Comparison of ENCODE assay signal across 8 cellular contexts in the genomic region with DNA sequence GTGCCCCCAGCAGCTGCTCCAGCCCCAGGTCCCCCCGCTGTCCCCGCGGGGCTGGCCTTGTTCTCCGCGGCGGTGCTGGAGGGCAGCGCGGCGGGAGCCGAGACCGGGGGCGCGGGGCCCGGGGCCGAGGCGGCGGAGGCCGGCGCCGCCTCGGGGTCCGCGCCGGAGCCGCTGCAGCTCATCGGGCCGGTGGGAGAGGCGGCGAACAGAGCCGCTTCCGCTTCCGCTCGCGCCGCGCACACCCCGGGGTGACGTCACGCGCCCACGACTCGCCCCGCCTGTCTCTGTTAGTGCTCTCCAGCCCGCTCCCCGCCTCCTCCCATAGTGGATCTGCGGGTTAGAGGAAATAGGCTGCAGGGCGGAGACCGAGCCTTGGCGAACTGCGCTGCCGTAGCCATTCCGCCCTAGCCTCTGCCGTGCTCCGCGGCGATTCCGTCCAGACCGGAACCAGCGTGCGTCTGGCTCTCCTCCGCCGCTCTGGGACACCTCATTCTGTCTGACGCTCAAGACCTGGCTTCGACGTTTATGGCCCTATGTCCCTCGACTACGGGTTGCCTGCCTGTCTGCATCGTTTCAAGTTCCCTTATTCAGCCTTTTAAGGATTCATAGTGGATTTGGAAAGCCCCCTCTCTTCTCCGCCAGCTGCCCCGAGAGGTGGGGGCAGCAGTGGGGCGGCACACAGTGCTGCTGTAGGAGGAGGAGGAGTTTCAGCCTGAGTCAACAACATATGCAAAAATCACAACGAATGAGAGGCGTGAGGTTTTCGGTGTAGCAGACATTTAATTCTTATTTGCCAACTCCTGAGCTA.
DNase-seq lines count a peak whose midpoint lies in the region; ATAC-seq lines count a peak whose summit lies in the region.

Gene TAF10 (minus strand): TSS at position 209 of the 808 bp plus-strand sequence. CDS start 27 bp downstream, at position 182.

- DNase-seq in AG20443 (ENCODE audit: low spot score) (peak; percentile 95), NCI-H446 treated with DMSO at 0.1 percent for 48 hours (lab: John Stamatoyannopoulos, UW) (peak; percentile 87), islet precursor cell (peak; percentile 98)
- peak; percentile 91 for DNase-seq in central memory CD8-positive, alpha-beta T cell (ENCODE audit: low spot score in 2 of 2)
- DNase-seq in stimulated activated CD4-positive, alpha-beta T cell treated with anti-CD3 and anti-CD28 coated beads, Interleukin-12 subunit alpha, Interleukin-12 subunit beta, amount 100 ng/mL, for 4 hours: peak; percentile 94

- no peaks in the 10 kb centered on the region for H3K9me3 Mint-ChIP-seq in central memory CD8-positive, alpha-beta T cell

- H3K4me1 Mint-ChIP-seq in central memory CD8-positive, alpha-beta T cell: peaks cover 26% of the 10 kb centered on the region

- no peaks in the 10 kb centered on the region for H3K27me3 Mint-ChIP-seq in central memory CD8-positive, alpha-beta T cell

- ATAC-seq in GM19043 (IDR thresholded peaks at IDR 0.05; ENCODE audit: low read depth, unreplicated experiment) (peak; percentile 90), HG03354 (IDR thresholded peaks at IDR 0.05; ENCODE audit: poor library complexity, severe bottlenecking, unreplicated experiment) (peak; percentile 91)
- peak; percentile 89 to 91 for ATAC-seq in activated CD4-positive, CD25-positive, alpha-beta regulatory T cell treated with anti-CD3 and anti-CD28 coated beads, Interleukin-2, amount 50 U/mL, for 24 hours
- peak; percentile 88 for ATAC-seq in central memory CD8-positive, alpha-beta T cell (replicated peaks; ENCODE audit: extremely low read depth, poor library complexity, severe bottlenecking)

- H3K36me3 Mint-ChIP-seq in central memory CD8-positive, alpha-beta T cell (ENCODE audit: insufficient read depth): peaks cover 29% of the 10 kb centered on the region

- no peak within 1 kb of the TSS for H3K4me3 Mint-ChIP-seq in central memory CD8-positive, alpha-beta T cell

- H3K27ac Mint-ChIP-seq in central memory CD8-positive, alpha-beta T cell (ENCODE audit: low read depth): no peak within 1 kb of the TSS

Comparison
In these comparisons a context has a peak if more than half of its experiments do, and no peak if none do; other contexts are left out.
1. Peak in every context shown above with its lines: DNase-seq and ATAC-seq.